In genomic region chr15:100116416-100117190, GRCh38 we compare ENCODE assay signal across 23 cellular contexts.
DNase-seq lines count a peak whose midpoint lies in the region; ATAC-seq and TF ChIP-seq lines count a peak whose summit lies in the region.
"Had no signal": no experiment of that assay in that cellular context is flagged by ENCODE, and none has a peak within 500 bp of the region (broad histone marks: within the 10 kb centered on the region; RNA-seq: fewer than 3 reads in every experiment).

No MANE protein-coding gene starts in this region.

- intact Hi-C loops in left cardiac atrium (cut with DNase I) (loop anchor here in 1 of 2 donors (10.0 kb wide), 1 partner anchor 218 kb away; no protein-coding TSS in a partner anchor), gastrocnemius medialis (cut with DNase I; ENCODE audit: low total_unique reads) (no loop called here), ascending aorta (cut with DNase I) (no loop called here)

- H3K4me2 ChIP-seq in DND-41 (ENCODE audit: insufficient read depth, low read length), result no peak overlapping the region

- H3K27me3 ChIP-seq in DND-41 (ENCODE audit: insufficient read depth, low read length, poor library complexity) (no peaks in the 10 kb centered on the region), gastrocnemius medialis (no peaks in the 10 kb centered on the region), ascending aorta (no peaks in the 10 kb centered on the region)
- H3K27me3 ChIP-seq: SJSA1, suprapubic skin had no signal

- no peak overlapping the region for H3K9ac ChIP-seq in DND-41 (ENCODE audit: low read depth, low read length)

- TF ChIP-seq POLR2A in gastrocnemius medialis (IDR thresholded peaks at IDR 0.05), result no peak

- POLR2A ChIA-PET in RWPE1 (lab: Yijun Ruan, JAX; ENCODE audit: low non-redundant PET), result no interaction called here

- H3K79me2 ChIP-seq in DND-41 (ENCODE audit: insufficient read depth, low read length), result no peaks in the 10 kb centered on the region

- in situ Hi-C loops in gastrocnemius medialis (cut with MboI; ENCODE audit: low sequenced_read_pairs in 4 of 4), result no loop called here

- H3K36me3 ChIP-seq in DND-41 (ENCODE audit: insufficient read depth, low read length) (peaks cover 94% of the 10 kb centered on the region), gastrocnemius medialis (peaks cover 0 to 6% of the 10 kb centered on the region in 2 donors), ascending aorta (no peaks in the 10 kb centered on the region)
- H3K36me3 ChIP-seq: HAP-1, SJSA1, suprapubic skin had no signal

- H3K4me3 ChIP-seq in DND-41 (ENCODE audit: low read depth in 1 of 2, low read length in 2 of 2) (no peak overlapping the region), gastrocnemius medialis (no peak overlapping the region), ascending aorta (no peak overlapping the region)
- H3K4me3 ChIP-seq: HAP-1, K562, SJSA1, suprapubic skin had no signal

- H3K4me1 ChIP-seq in DND-41 (ENCODE audit: insufficient read depth, low read length), result peaks cover 9% of the 10 kb centered on the region; the same call in 1 of the 2 replicates
- H3K4me1 ChIP-seq in gastrocnemius medialis, result peaks cover 29 to 31% of the 10 kb centered on the region in 2 donors
- peaks cover 29 to 39% of the 10 kb centered on the region in 2 donors for H3K4me1 ChIP-seq in ascending aorta

- H2AFZ ChIP-seq in DND-41 (ENCODE audit: low read depth, low read length), result no peak overlapping the region

- CTCF ChIA-PET in RWPE1 (lab: Yijun Ruan, JAX), result interaction anchor here (0.5 kb wide), 1 partner anchor 385 kb away, joined by 3 read pairs; no protein-coding TSS in a partner anchor

- no peak for TF ChIP-seq CTCF in DND-41 (IDR thresholded peaks at IDR 0.05; ENCODE audit: borderline replicate concordance, extremely low read depth, low read length, poor library complexity, severe bottlenecking)
- TF ChIP-seq CTCF in RWPE1 (conservative IDR thresholded peaks at IDR 0.05; ENCODE audit: low read depth), result no peak
- no peak for TF ChIP-seq CTCF in gastrocnemius medialis (IDR thresholded peaks at IDR 0.05 in 4 of 5, conservative IDR thresholded peaks at IDR 0.05 in 1 of 5)
- no peak for TF ChIP-seq CTCF in ascending aorta (IDR thresholded peaks at IDR 0.05)

- no peaks in the 10 kb centered on the region for H4K20me1 ChIP-seq in DND-41 (ENCODE audit: insufficient read depth, low read length)

- ATAC-seq in DND-41 (ENCODE audit: insufficient read depth, low read depth) (peak; percentile 14; the same call in 1 of the 3 replicates), left cardiac atrium (peak; percentile 3 to 13), gastrocnemius medialis (peak in 1 of 2 donors; percentile 57), GM19397 (IDR thresholded peaks at IDR 0.05; ENCODE audit: unreplicated experiment) (no peak), HG03460 (IDR thresholded peaks at IDR 0.05; ENCODE audit: unreplicated experiment) (no peak)
- ATAC-seq: activated CD4-positive, alpha-beta T cell treated with anti-CD3 and anti-CD28 coated beads for 36 hours; K562; naive thymus-derived CD8-positive, alpha-beta T cell; stimulated activated effector memory CD8-positive, alpha-beta T cell treated with anti-CD3 and anti-CD28 coated beads, Interleukin-12 subunit alpha, Interleukin-12 subunit beta, amount 100 ng/mL, for 72 hours had no signal

- DNase-seq in DND-41, result peak; percentile 28
- no peak for DNase-seq in RWPE1 (ENCODE audit: low spot score)
- peak; percentile 51 for DNase-seq in left cardiac atrium
- peak; percentile 48 to 77 for DNase-seq in gastrocnemius medialis
- no peak for DNase-seq in ascending aorta (ENCODE audit: low spot score in 2 of 2)
- DNase-seq in NCI-H82 treated with DMSO at 0.1 percent for 48 hours (lab: John Stamatoyannopoulos, UW; ENCODE audit: unreplicated experiment), result no peak
- DNase-seq: activated CD4-positive, alpha-beta T cell treated with anti-CD3 and anti-CD28 coated beads for 36 hours; activated naive CD4-positive, alpha-beta T cell treated with anti-CD3 and anti-CD28 coated beads, Interleukin-2, amount 50 U/mL, for 16 hours; CD4-positive, alpha-beta T cell; foreskin melanocyte; NCI-H526 treated with DMSO at 0.1 percent for 48 hours; OCI-M1; stimulated activated CD4-positive, alpha-beta T cell treated with anti-CD3 and anti-CD28 coated beads, Interleukin-1b, Interleukin-23, amount 100 ng/mL, for 48 hours; T-helper 1 cell had no signal

- H3K9me3 ChIP-seq in DND-41 (ENCODE audit: insufficient read depth, low read length, severe bottlenecking), result no peaks in the 10 kb centered on the region
- peaks cover 0 to 5% (median 0%) of the 10 kb centered on the region in 3 donors for H3K9me3 ChIP-seq in gastrocnemius medialis
- H3K9me3 ChIP-seq in ascending aorta, result peaks cover 2 to 11% of the 10 kb centered on the region in 2 donors
- H3K9me3 ChIP-seq: HAP-1 had no signal

- H3K27ac ChIP-seq in DND-41 (ENCODE audit: low read length), result peak overlapping the region; percentile 35; the same call in 1 of the 2 replicates
- H3K27ac ChIP-seq in RWPE1, result 0 out of 2 replicates have a peak overlapping the region, but pooled peaks have one; percentile 6
- peak overlapping the region in 1 of 4 donors; percentile 25 for H3K27ac ChIP-seq in gastrocnemius medialis
- peak overlapping the region in 1 of 2 donors; percentile 24 for H3K27ac ChIP-seq in ascending aorta
- H3K27ac ChIP-seq: epithelial cell of prostate, SJSA1, suprapubic skin had no signal

Comparison
In these comparisons a context has a peak if more than half of its experiments do, and no peak if none do; other contexts are left out.
1. ATAC-seq: peak in DND-41 (single experiment) and left cardiac atrium (2 of 2); none in GM19397 (single experiment) and HG03460 (single experiment).
2. DNase-seq: peak in DND-41 (single experiment), left cardiac atrium (single experiment) and gastrocnemius medialis (2 of 2); none in RWPE1 (single experiment), ascending aorta (0 of 2) and NCI-H82 treated with DMSO at 0.1 percent for 48 hours (single experiment).